In the genomic region with DNA sequence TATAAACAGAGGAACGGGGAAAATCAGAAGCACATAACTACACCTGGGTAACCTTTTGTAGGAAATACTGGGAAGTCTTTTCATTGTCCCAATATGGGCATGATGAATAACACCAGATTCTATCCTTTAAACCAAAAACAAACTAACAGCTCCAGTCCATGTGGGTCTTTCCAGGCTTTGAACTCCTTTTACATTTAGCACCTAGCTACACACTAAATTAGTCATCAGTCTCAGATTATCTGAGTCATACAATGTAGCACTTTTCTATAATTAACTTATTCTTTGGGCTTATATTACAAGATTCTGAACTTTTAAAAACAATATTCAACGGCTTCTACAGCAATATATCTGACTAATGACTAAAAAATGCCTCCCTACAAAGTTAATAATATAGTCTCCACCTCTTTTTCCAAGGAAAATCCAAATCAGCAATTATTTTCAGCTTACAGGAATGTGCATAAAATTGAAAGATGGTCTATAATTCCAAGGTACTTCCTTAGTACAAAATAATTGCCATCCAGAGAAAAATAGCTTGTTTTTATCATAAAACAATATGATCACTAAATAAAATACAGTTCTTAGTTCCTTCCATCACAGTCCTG, we compare ENCODE assay signal across 14 cellular contexts. TPM values are rescaled to one million over a fixed set of nuclear protein-coding genes. Genes with fewer than 3 reads are reported as not detected.
DNase-seq lines count a peak whose midpoint lies in the region; ATAC-seq, FAIRE-seq and TF ChIP-seq lines count a peak whose summit lies in the region.
"Had no signal": no experiment of that assay in that cellular context is flagged by ENCODE, and none has a peak within 500 bp of the region (broad histone marks: within the 10 kb centered on the region; RNA-seq: fewer than 3 reads in every experiment).

No MANE protein-coding gene starts in this region.

- FAIRE-seq in endothelial cell of umbilical vein (lab: Jason Lieb, UNC), result no peak

- no peak for TF ChIP-seq POLR2A in endothelial cell of umbilical vein (IDR thresholded peaks at IDR 0.05; ENCODE audit: low read depth, low read length)

- no peaks in the 10 kb centered on the region for H3K9me3 ChIP-seq in endothelial cell of umbilical vein (replicated peaks; ENCODE audit: control insufficient read depth, insufficient read depth, low read length)
- H3K9me3 ChIP-seq: BLaER1, mucosa of descending colon, suprapubic skin had no signal

- peak; percentile 50 for ATAC-seq in HG03520 (IDR thresholded peaks at IDR 0.05; ENCODE audit: unreplicated experiment)
- ATAC-seq in GM18873 (IDR thresholded peaks at IDR 0.05; ENCODE audit: low FRiP score, unreplicated experiment), result no peak
- ATAC-seq: mucosa of descending colon had no signal

- CTCF ChIA-PET in endothelial cell of umbilical vein (lab: Charles Lee), result interaction anchor here (0.7 to 3.5 kb wide), 33 partner anchors 9 to 939 kb away, joined by 3 to 52 read pairs (median 5); partner anchors contain the start of genes LMO1, RPL27A and TRIM66

- H3K9ac ChIP-seq in endothelial cell of umbilical vein (replicated peaks; ENCODE audit: extremely low read depth, insufficient read depth, low read length), result no peak overlapping the region
- H3K9ac ChIP-seq: BLaER1 had no signal

- H3K79me2 ChIP-seq in endothelial cell of umbilical vein (ENCODE audit: control insufficient read depth, insufficient read depth, low read length), result no peaks in the 10 kb centered on the region

- H2AFZ ChIP-seq in endothelial cell of umbilical vein (ENCODE audit: low read depth, low read length), result no peak overlapping the region

- BruUV-seq in endothelial cell of umbilical vein (replicated peaks; lab: Mats Ljungman, UMichigan), result no TSS peak

- TF ChIP-seq CTCF in GM20000 (IDR thresholded peaks at IDR 0.05; ENCODE audit: extremely low read depth, missing control alignments) (no peak), endothelial cell of umbilical vein (IDR thresholded peaks at IDR 0.05; ENCODE audit: extremely low read depth in 1 of 2, insufficient read depth in 1 of 2, low read depth in 1 of 2, low read length in 2 of 2) (no peak)

- dilution Hi-C loops in endothelial cell of umbilical vein (cut with MboI; ENCODE audit: extremely low pct_ligation_motif_present, low sequenced_read_pairs), result no loop called here

- no peaks in the 10 kb centered on the region for H3K36me3 ChIP-seq in endothelial cell of umbilical vein (ENCODE audit: control insufficient read depth in 2 of 2, extremely low read depth in 1 of 2, insufficient read depth in 2 of 2, low read length in 2 of 2)
- H3K36me3 ChIP-seq: BLaER1, suprapubic skin had no signal

- H3K4me1 ChIP-seq in endothelial cell of umbilical vein (ENCODE audit: control insufficient read depth, extremely low read depth, insufficient read depth, low read length), result peaks cover 3% of the 10 kb centered on the region
- H3K4me1 ChIP-seq: BLaER1, suprapubic skin had no signal

- no peaks in the 10 kb centered on the region for H4K20me1 ChIP-seq in endothelial cell of umbilical vein (replicated peaks; ENCODE audit: control insufficient read depth, extremely low read depth, insufficient read depth, low read length)
- H4K20me1 ChIP-seq: BLaER1 had no signal

- peak; percentile 58 for DNase-seq in EH (ENCODE audit: low read depth)
- DNase-seq in GM20000 (ENCODE audit: low spot score), result peak; percentile 23
- peak; percentile 3 for DNase-seq in endothelial cell of umbilical vein (ENCODE audit: low read depth, low spot score)
- no peak for DNase-seq in SW480 (ENCODE audit: low spot score)
- no peak for DNase-seq in Kasumi-1 (lab: John Stamatoyannopoulos, UW)
- no peak for DNase-seq in H4 (ENCODE audit: low spot score)
- DNase-seq: GF-D8, mucosa of descending colon, NCI-H526 had no signal

- H3K9me1 ChIP-seq in endothelial cell of umbilical vein (replicated peaks; ENCODE audit: control insufficient read depth, extremely low read depth, insufficient read depth, low read length), result no peaks in the 10 kb centered on the region

- H3K4me3 ChIP-seq in endothelial cell of umbilical vein (replicated peaks in 1 of 3; ENCODE audit: insufficient read depth in 1 of 3, low read depth in 1 of 3, low read length in 3 of 3), result no peak overlapping the region
- H3K4me3 ChIP-seq: BLaER1, mucosa of descending colon, SK-N-MC, suprapubic skin had no signal

- no peak overlapping the region for H3K4me2 ChIP-seq in endothelial cell of umbilical vein (ENCODE audit: insufficient read depth, low read length)
- H3K4me2 ChIP-seq: BLaER1 had no signal

- H3K27ac ChIP-seq in endothelial cell of umbilical vein (ENCODE audit: insufficient read depth, low read depth, low read length), result no peak overlapping the region
- H3K27ac ChIP-seq: BLaER1, SK-N-MC, suprapubic skin had no signal

- peaks cover 6% of the 10 kb centered on the region in 2 experiments for H3K27me3 ChIP-seq in endothelial cell of umbilical vein (ENCODE audit: control insufficient read depth in 2 of 2, insufficient read depth in 2 of 2, low read length in 2 of 2)
- H3K27me3 ChIP-seq: BLaER1, suprapubic skin had no signal

- POLR2A ChIA-PET in endothelial cell of umbilical vein (lab: Charles Lee), result no interaction called here

- intact Hi-C loops in endothelial cell of umbilical vein (cut with micrococcal nuclease), result loop anchor here (2.0 kb wide), 3 partner anchors 245 to 561 kb away; no protein-coding TSS in a partner anchor

TF ChIP-seq in endothelial cell of umbilical vein, 7 proteins besides CTCF, POLR2A, EP300 and RAD21:
- TF ChIP-seq JUN (IDR thresholded peaks at IDR 0.05; ENCODE audit: borderline replicate concordance, insufficient read depth, insufficient read length, low read depth) (peak; percentile 25), FOS (IDR thresholded peaks at IDR 0.05; ENCODE audit: borderline replicate concordance, insufficient read depth, low read length) (peak; percentile 62), MYC (IDR thresholded peaks at IDR 0.05; ENCODE audit: low read depth, low read length) (no peak), EZH2 (IDR thresholded peaks at IDR 0.05; ENCODE audit: borderline replicate concordance, low read depth, low read length, severe bottlenecking) (no peak), GATA2 (IDR thresholded peaks at IDR 0.05; ENCODE audit: insufficient read depth, insufficient read length, low read depth, low read length) (no peak), POLR2AphosphoS5 (IDR thresholded peaks at IDR 0.05; ENCODE audit: insufficient read depth, low read depth, low read length) (no peak)
- TF ChIP-seq, protein P1, sequence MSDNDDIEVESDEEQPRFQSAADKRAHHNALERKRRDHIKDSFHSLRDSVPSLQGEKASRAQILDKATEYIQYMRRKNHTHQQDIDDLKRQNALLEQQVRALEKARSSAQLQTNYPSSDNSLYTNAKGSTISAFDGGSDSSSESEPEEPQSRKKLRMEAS (IDR thresholded peaks at IDR 0.05; ENCODE audit: insufficient read depth, insufficient read length), result no peak

RNA-seq across cellular contexts. Expression of gene STK33, which starts 26.3 kb away (rescaled TPM):
- total RNA-seq in endothelial cell of umbilical vein, result 1.6 and 3.4 TPM in 2 replicates
- polyA plus RNA-seq in endothelial cell of umbilical vein, result 0.63 and 1.1 TPM in 2 replicates
- polyA plus RNA-seq in endothelial cell of umbilical vein (2011; cell fraction: cytosol; rRNA removed), result 1.2 TPM in 2 replicates
- polyA plus RNA-seq in endothelial cell of umbilical vein (2011; cell fraction: nucleus; rRNA removed), result 5.0 and 5.1 TPM in 2 replicates
- polyA plus RNA-seq in endothelial cell of umbilical vein (2012), result 0.21 and 0.50 TPM in 2 replicates
- 0.63 and 0.70 TPM in 2 replicates for polyA minus RNA-seq in endothelial cell of umbilical vein
- polyA minus RNA-seq in endothelial cell of umbilical vein (2011; cell fraction: cytosol; rRNA and poly(A)+ RNA removed), result 2.2 TPM
- 1.7 and 2.4 TPM in 2 replicates for polyA minus RNA-seq in endothelial cell of umbilical vein (2011; cell fraction: nucleus; rRNA and poly(A)+ RNA removed)
- 8.1 and 10.9 TPM in 2 replicates for total RNA-seq in H4 (2014; rRNA removed; shearing (Covaris generic))

Comparison
In these comparisons a context has a peak if more than half of its experiments do, and no peak if none do; other contexts are left out.
1. DNase-seq: peak in EH (single experiment), GM20000 (single experiment) and endothelial cell of umbilical vein (single experiment); none in SW480 (single experiment), Kasumi-1 (0 of 2) and H4 (single experiment).